Comparison of ENCODE assay signal across 12 cellular contexts in genomic region chr4:107991945-107992625, GRCh38. TPM values are rescaled to one million over a fixed set of nuclear protein-coding genes. Genes with fewer than 3 reads are reported as not detected.
DNase-seq lines count a peak whose midpoint lies in the region; ATAC-seq lines count a peak whose summit lies in the region.
"Had no signal": no experiment of that assay in that cellular context is flagged by ENCODE, and none has a peak within 500 bp of the region (broad histone marks: within the 10 kb centered on the region; RNA-seq: fewer than 3 reads in every experiment).

No MANE protein-coding gene starts in this region.

- no peaks in the 10 kb centered on the region for H3K27me3 Mint-ChIP-seq in activated naive CD4-positive, alpha-beta T cell treated with anti-CD3 and anti-CD28 coated beads, Interleukin-2, amount 10 ng/mL, durations not matched to agents 7 days and 5 days
- H3K27me3 Mint-ChIP-seq in T-cell = no peaks in the 10 kb centered on the region

- H3K36me3 Mint-ChIP-seq in activated naive CD4-positive, alpha-beta T cell treated with anti-CD3 and anti-CD28 coated beads, Interleukin-2, amount 10 ng/mL, durations not matched to agents 7 days and 5 days = peaks cover 31% of the 10 kb centered on the region
- H3K36me3 Mint-ChIP-seq in T-cell = peaks cover 6% of the 10 kb centered on the region

- no peak for DNase-seq in activated naive CD4-positive, alpha-beta T cell treated with anti-CD3 and anti-CD28 coated beads, Interleukin-2, amount 10 ng/mL, durations not matched to agents 7 days and 5 days
- DNase-seq in activated naive CD4-positive, alpha-beta T cell treated with Interleukin-2 at 50 U/mL for 16 hours = no peak
- no peak for DNase-seq in T-cell
- DNase-seq in fibroblast of peridontal ligament (ENCODE audit: extremely low read depth) = peak; percentile 59
- DNase-seq: activated CD4-positive, CD25-positive, alpha-beta regulatory T cell; central memory CD4-positive, alpha-beta T cell; NCI-H510A treated with DMSO at 0.1 percent for 48 hours had no signal

- CTCF ChIA-PET in activated naive CD4-positive, alpha-beta T cell treated with anti-CD3 and anti-CD28 coated beads, Interleukin-2, amount 10 ng/mL, durations not matched to agents 7 days and 5 days (lab: Charles Lee) = interaction anchor here (0.9 to 3.1 kb wide), 2 partner anchors 9 to 12 kb away, joined by 3 to 11 read pairs; no protein-coding TSS in a partner anchor
- CTCF ChIA-PET in T-cell (lab: Charles Lee) = no interaction called here

- peak overlapping the region; percentile 96 for H3K27ac ChIP-seq in subcutaneous abdominal adipose tissue (ENCODE audit: low read depth, low read length)
- H3K27ac ChIP-seq: C4-2B had no signal

- H3K4me1 Mint-ChIP-seq in activated naive CD4-positive, alpha-beta T cell treated with anti-CD3 and anti-CD28 coated beads, Interleukin-2, amount 10 ng/mL, durations not matched to agents 7 days and 5 days = peaks cover 54% of the 10 kb centered on the region
- H3K4me1 Mint-ChIP-seq in T-cell = peaks cover 63 to 79% (median 65%) of the 10 kb centered on the region in 3 donors

- peak overlapping the region; percentile 95 for H3K4me3 Mint-ChIP-seq in activated naive CD4-positive, alpha-beta T cell treated with anti-CD3 and anti-CD28 coated beads, Interleukin-2, amount 10 ng/mL, durations not matched to agents 7 days and 5 days
- H3K4me3 Mint-ChIP-seq in T-cell = peak overlapping the region in 2 of 3 donors; percentile 96 to 97

- H3K9me3 ChIP-seq in subcutaneous abdominal adipose tissue (ENCODE audit: control insufficient read depth in 5 of 5, low read length in 5 of 5) = no peaks in the 10 kb centered on the region

- H3K9ac ChIP-seq in subcutaneous abdominal adipose tissue (ENCODE audit: low read length in 5 of 5) = peak overlapping the region in 3 of 5 donors; percentile 57 to 95 (median 86)

- H3K4me3 ChIP-seq in subcutaneous abdominal adipose tissue (ENCODE audit: low read depth in 1 of 5, low read length in 5 of 5) = peak overlapping the region; percentile 80 to 96 (median 89)

- POLR2A ChIA-PET in T-cell (lab: Charles Lee) = interaction anchor here in 1 of 2 donors (0.9 kb wide), 1 partner anchor 658 kb away, joined by 3 read pairs; the partner anchor contains the start of gene OSTC

- H3K27me3 ChIP-seq in subcutaneous abdominal adipose tissue (ENCODE audit: control insufficient read depth in 5 of 5, insufficient read depth in 4 of 5, low read length in 5 of 5) = no peaks in the 10 kb centered on the region

- H3K36me3 ChIP-seq in subcutaneous abdominal adipose tissue (ENCODE audit: control insufficient read depth in 5 of 5, insufficient read depth in 5 of 5, low read length in 5 of 5) = peaks cover 0 to 5% (median 3%) of the 10 kb centered on the region in 5 donors

- no peak overlapping the region for H3K27ac Mint-ChIP-seq in activated naive CD4-positive, alpha-beta T cell treated with anti-CD3 and anti-CD28 coated beads, Interleukin-2, amount 10 ng/mL, durations not matched to agents 7 days and 5 days
- no peak overlapping the region for H3K27ac Mint-ChIP-seq in T-cell

- H3K4me1 ChIP-seq in subcutaneous abdominal adipose tissue (ENCODE audit: control insufficient read depth in 5 of 5, insufficient read depth in 5 of 5, low read length in 5 of 5) = peaks cover 2 to 80% (median 76%) of the 10 kb centered on the region in 5 donors

- ATAC-seq in T-cell (replicated peaks in 1 of 4) (no peak), HG03097 (IDR thresholded peaks at IDR 0.05; ENCODE audit: low FRiP score, unreplicated experiment) (no peak), GM19023 (IDR thresholded peaks at IDR 0.05; ENCODE audit: unreplicated experiment) (no peak), HG02623 (IDR thresholded peaks at IDR 0.05; ENCODE audit: unreplicated experiment) (no peak)

- H3K9me3 Mint-ChIP-seq in activated naive CD4-positive, alpha-beta T cell treated with anti-CD3 and anti-CD28 coated beads, Interleukin-2, amount 10 ng/mL, durations not matched to agents 7 days and 5 days = no peaks in the 10 kb centered on the region
- no peaks in the 10 kb centered on the region for H3K9me3 Mint-ChIP-seq in T-cell

RNA-seq across cellular contexts. Expression of gene HADH, which starts 2.4 kb away (rescaled TPM):
- 10 to 100 TPM; 14.2 to 25.0 (median 17.8) TPM for total RNA-seq in T-cell
